14 cellular contexts compared by ENCODE assay signal in genomic region chr4:6198278-6198677, GRCh38. TPM values are rescaled to one million over a fixed set of nuclear protein-coding genes. Genes with fewer than 3 reads are reported as not detected.
DNase-seq lines count a peak whose midpoint lies in the region; ATAC-seq, FAIRE-seq and TF ChIP-seq lines count a peak whose summit lies in the region.
"Had no signal": no experiment of that assay in that cellular context is flagged by ENCODE, and none has a peak within 500 bp of the region (broad histone marks: within the 10 kb centered on the region; RNA-seq: fewer than 3 reads in every experiment).

No MANE protein-coding gene starts in this region.

- H4K5ac ChIP-seq in H1 (ENCODE audit: insufficient read length, low read depth, low read length) = no peak overlapping the region

- POLR2A ChIA-PET in H1 (lab: Charles Lee; ENCODE audit: partially characterized antibody) = interaction anchor here (0.6 to 1.2 kb wide), 5 partner anchors 10 to 107 kb away, joined by 3 to 5 read pairs (median 3); no protein-coding TSS in a partner anchor

- peak overlapping the region in 1 of 4 experiments; percentile 80; a peak in 2 of 8 replicates for H3K4me3 ChIP-seq in H1 (ENCODE audit: extremely low read depth in 1 of 4, insufficient read depth in 2 of 4, low read depth in 3 of 4, low read length in 4 of 4)
- H3K4me3 ChIP-seq: gastrocnemius medialis, PC-9 had no signal

- no peak for TF ChIP-seq CTCF in H1 (IDR thresholded peaks at IDR 0.05; ENCODE audit: control extremely low read depth in 1 of 3, insufficient read depth in 1 of 3, low read depth in 1 of 3, low read length in 3 of 3)

- no peak overlapping the region for H3K9ac ChIP-seq in H1 (replicated peaks in 1 of 4; ENCODE audit: extremely low read depth in 1 of 4, low read depth in 3 of 4, low read length in 3 of 4)

- H4K8ac ChIP-seq in H1 (ENCODE audit: extremely low read depth, insufficient read depth, low read length) = no peak overlapping the region

- no peak for TF ChIP-seq RAD21 in H1 (IDR thresholded peaks at IDR 0.05 in 1 of 2, conservative IDR thresholded peaks at IDR 0.05 in 1 of 2; ENCODE audit: low read depth in 2 of 2, low read length in 2 of 2)

- CTCF ChIA-PET in activated CD8-positive, alpha-beta memory T cell treated with anti-CD3 and anti-CD28 coated beads, Interleukin-2, amount 10 ng/mL, durations not matched to agents 7 days and 5 days (lab: Charles Lee) = interaction anchor here (1.0 to 7.0 kb wide), 8 partner anchors 12 to 133 kb away, joined by 3 to 104 read pairs (median 10); no protein-coding TSS in a partner anchor
- CTCF ChIA-PET in H1 (lab: Charles Lee; ENCODE audit: partially characterized antibody) = interaction anchor here (0.5 to 3.0 kb wide), 18 partner anchors 8 to 1971 kb away, joined by 3 to 13 read pairs (median 4); no protein-coding TSS in a partner anchor

- H3K4me3 Mint-ChIP-seq in activated CD8-positive, alpha-beta memory T cell treated with anti-CD3 and anti-CD28 coated beads, Interleukin-2, amount 10 ng/mL, durations not matched to agents 7 days and 5 days = peak overlapping the region; percentile 94

- H3K79me2 ChIP-seq in H1 (ENCODE audit: control insufficient read depth in 1 of 2, insufficient read depth in 2 of 2, low read length in 2 of 2) = no peaks in the 10 kb centered on the region

- H3K4me2 ChIP-seq in H1 (ENCODE audit: insufficient read depth in 1 of 2, low read depth in 2 of 2, low read length in 2 of 2) = peak overlapping the region; percentile 82 to 93
- H3K4me2 ChIP-seq: PC-9 had no signal

- peaks cover 0 to 14% (median 9%) of the 10 kb centered on the region in 4 experiments; a peak in 5 of 7 replicates for H3K27me3 ChIP-seq in H1 (replicated peaks in 1 of 4; ENCODE audit: control insufficient read depth in 3 of 4, extremely low read depth in 1 of 4, insufficient read depth in 3 of 4, low read length in 3 of 4)

- H4K20me1 ChIP-seq in H1 (replicated peaks in 1 of 2; ENCODE audit: control insufficient read depth in 1 of 2, insufficient read depth in 2 of 2, low read length in 2 of 2) = peaks cover 0 to 5% of the 10 kb centered on the region in 2 experiments

- no peak overlapping the region for H3K14ac ChIP-seq in H1 (ENCODE audit: insufficient read length)

- no peak for TF ChIP-seq POLR2A in H1 (IDR thresholded peaks at IDR 0.05; ENCODE audit: control extremely low read depth in 1 of 2, low read depth in 2 of 2, low read length in 2 of 2)

- peaks cover 18% of the 10 kb centered on the region; the same call in 1 of the 2 replicates for H3K23me2 ChIP-seq in H1 (ENCODE audit: low read depth, low read length)

- H3K36me3 ChIP-seq in H1 (ENCODE audit: control insufficient read depth in 2 of 4, insufficient read depth in 4 of 4, low read length in 3 of 4) = no peaks in the 10 kb centered on the region
- H3K36me3 ChIP-seq: gastrocnemius medialis, transverse colon had no signal

- no peak overlapping the region for H3K23ac ChIP-seq in H1 (ENCODE audit: insufficient read length)

- H3K9me3 Mint-ChIP-seq in activated CD8-positive, alpha-beta memory T cell treated with anti-CD3 and anti-CD28 coated beads, Interleukin-2, amount 10 ng/mL, durations not matched to agents 7 days and 5 days (ENCODE audit: low read depth) = no peaks in the 10 kb centered on the region

- 60% methylated on average over 6 of the region's 6 CpGs; no CpG with 5 or more reads in 1 of the 2 experiments for WGBS in H1 (ENCODE audit: extremely low coverage in 1 of 2, insufficient coverage in 1 of 2, insufficient read length in 1 of 2, insufficient replicate concordance in 2 of 2, low coverage in 1 of 2, low lambda C conversion rate in 2 of 2, missing lambda C conversion rate in 1 of 2), 2 experiments

- ATAC-seq in GM21723 (IDR thresholded peaks at IDR 0.05; ENCODE audit: unreplicated experiment) (peak; percentile 3), HG03280 (IDR thresholded peaks at IDR 0.05; ENCODE audit: unreplicated experiment) (no peak), SK-N-SH treated with all-trans-retinoic acid at 6 μM for 48 hours (no peak)
- ATAC-seq in activated CD8-positive, alpha-beta memory T cell treated with anti-CD3 and anti-CD28 coated beads, Interleukin-2, amount 10 ng/mL, durations not matched to agents 7 days and 5 days = peak; percentile 27
- ATAC-seq: gastrocnemius medialis had no signal

- H3K4me1 ChIP-seq in H1 (replicated peaks in 1 of 4; ENCODE audit: control insufficient read depth in 3 of 4, insufficient read depth in 4 of 4, low read length in 3 of 4) = peaks cover 10 to 45% (median 23%) of the 10 kb centered on the region in 4 experiments

- no peak overlapping the region for H2BK120ac ChIP-seq in H1 (replicated peaks; ENCODE audit: low read depth, low read length)

- no peak overlapping the region for H2BK5ac ChIP-seq in H1 (ENCODE audit: low read depth, low read length)

- H2BK15ac ChIP-seq in H1 (ENCODE audit: low read length) = 0 out of 2 replicates have a peak overlapping the region, but pooled peaks have one; percentile 49

- no peak for FAIRE-seq in H1 (lab: Jason Lieb, UNC)
- FAIRE-seq: colon, GM18507 had no signal

- peak overlapping the region; percentile 97 for H3K27ac Mint-ChIP-seq in activated CD8-positive, alpha-beta memory T cell treated with anti-CD3 and anti-CD28 coated beads, Interleukin-2, amount 10 ng/mL, durations not matched to agents 7 days and 5 days

- H2AFZ ChIP-seq in H1 (ENCODE audit: low read length) = no peak overlapping the region
- H2AFZ ChIP-seq: PC-9 had no signal

- H3K79me1 ChIP-seq in H1 (ENCODE audit: low read depth, low read length) = no peaks in the 10 kb centered on the region; the same call in 1 of the 2 replicates

- no peak overlapping the region for H2BK20ac ChIP-seq in H1 (ENCODE audit: low read length)

- peaks cover 52% of the 10 kb centered on the region for H3K4me1 Mint-ChIP-seq in activated CD8-positive, alpha-beta memory T cell treated with anti-CD3 and anti-CD28 coated beads, Interleukin-2, amount 10 ng/mL, durations not matched to agents 7 days and 5 days

- H3K27me3 Mint-ChIP-seq in activated CD8-positive, alpha-beta memory T cell treated with anti-CD3 and anti-CD28 coated beads, Interleukin-2, amount 10 ng/mL, durations not matched to agents 7 days and 5 days = peaks cover 4% of the 10 kb centered on the region

- no peak overlapping the region for H3K27ac ChIP-seq in H1 (ENCODE audit: low read depth, low read length)
- H3K27ac ChIP-seq: gastrocnemius medialis, PC-9 had no signal

- TF ChIP-seq EP300 in H1 (IDR thresholded peaks at IDR 0.05; ENCODE audit: borderline replicate concordance in 1 of 2, low read depth in 2 of 2, low read length in 2 of 2) = no peak

- H3K18ac ChIP-seq in H1 (ENCODE audit: extremely low read depth, low read length) = peak overlapping the region; percentile 26; the same call in 1 of the 2 replicates

- H3K9me3 ChIP-seq in H1 (ENCODE audit: insufficient read depth in 2 of 2, low read depth in 1 of 2, low read length in 1 of 2) = no peaks in the 10 kb centered on the region
- H3K9me3 ChIP-seq: gastrocnemius medialis, transverse colon had no signal

- no peak overlapping the region for H3K56ac ChIP-seq in H1 (replicated peaks; ENCODE audit: insufficient read length, low read depth, low read length)

- no peak overlapping the region for H2AK5ac ChIP-seq in H1 (ENCODE audit: low read depth, low read length)

- peaks cover 52% of the 10 kb centered on the region for H3K36me3 Mint-ChIP-seq in activated CD8-positive, alpha-beta memory T cell treated with anti-CD3 and anti-CD28 coated beads, Interleukin-2, amount 10 ng/mL, durations not matched to agents 7 days and 5 days

- DNase-seq in activated CD8-positive, alpha-beta memory T cell treated with anti-CD3 and anti-CD28 coated beads, Interleukin-2, amount 10 ng/mL, durations not matched to agents 7 days and 5 days = peak; percentile 85
- DNase-seq in H1 (ENCODE audit: low read depth in 1 of 2, low spot score in 2 of 2) = no peak
- peak; percentile 26 to 45 for DNase-seq in stimulated activated CD4-positive, alpha-beta T cell treated with anti-CD3 and anti-CD28 coated beads, Interleukin-4, amount 100 ng/mL, for 4 hours
- DNase-seq in NCI-H446 treated with DMSO at 0.1 percent for 48 hours (lab: John Stamatoyannopoulos, UW) = no peak
- no peak for DNase-seq in HT-29 (ENCODE audit: low spot score)
- DNase-seq: gastrocnemius medialis, NCI-H1048, PC-9, transverse colon had no signal

- no peak overlapping the region for H4K91ac ChIP-seq in H1 (replicated peaks; ENCODE audit: insufficient read length, low read length)

- H3K4ac ChIP-seq in H1 (replicated peaks; ENCODE audit: insufficient read length, low read depth, low read length) = no peak overlapping the region

- no peak overlapping the region; the same call in 1 of the 2 replicates for H2BK12ac ChIP-seq in H1 (ENCODE audit: low read depth, low read length)

TF ChIP-seq in H1, 55 proteins besides CTCF, POLR2A, EP300 and RAD21 (continues in another document):
- TF ChIP-seq HDAC6 (IDR thresholded peaks at IDR 0.05; ENCODE audit: low read depth, low read length) (no peak), TAF7 (optimal IDR thresholded peaks at IDR 0.05; ENCODE audit: borderline replicate concordance, low read depth, low read length) (no peak), RFX5 (IDR thresholded peaks at IDR 0.05; ENCODE audit: borderline replicate concordance, low read depth, low read length) (no peak), RNF2 (IDR thresholded peaks at IDR 0.05; ENCODE audit: borderline replicate concordance, low read depth, low read length, missing control alignments, poor library complexity, severe bottlenecking) (no peak)

TF ChIP-seq in SK-N-SH treated with all-trans-retinoic acid at 6 μM for 48 hours, 23 proteins besides CTCF, POLR2A, EP300 and RAD21 (continues in another document):
- TF ChIP-seq ZC3H10 (CRISPR knock-in tag; IDR thresholded peaks at IDR 0.05) (no peak), RARB (CRISPR knock-in tag; IDR thresholded peaks at IDR 0.05) (no peak), ZNF565 (CRISPR knock-in tag; conservative IDR thresholded peaks at IDR 0.05; ENCODE audit: low read depth) (no peak), OSR1 (CRISPR knock-in tag; IDR thresholded peaks at IDR 0.05) (no peak), ZNF8 (CRISPR knock-in tag; IDR thresholded peaks at IDR 0.05) (no peak), GLIS3 (CRISPR knock-in tag; IDR thresholded peaks at IDR 0.05) (no peak), SNAI2 (CRISPR knock-in tag; IDR thresholded peaks at IDR 0.05) (no peak), ZFP3 (CRISPR knock-in tag; IDR thresholded peaks at IDR 0.05) (no peak)

RNA-seq across cellular contexts. Expression of gene JAKMIP1, which starts 2.1 kb away (rescaled TPM):
- total RNA-seq in activated CD8-positive, alpha-beta memory T cell treated with anti-CD3 and anti-CD28 coated beads, Interleukin-2, amount 10 ng/mL, durations not matched to agents 7 days and 5 days = 10 to 100 TPM; 41.7 to 57.8 TPM
- total RNA-seq in H1 (2021; fragmentation: NEBNext Ultra II Directional; extraction: Animal tissue kit (Norgen Biotek cat#: 25700)) = 3.9 and 4.4 TPM in 2 replicates
- polyA plus RNA-seq in H1 (2011; rRNA removed) = 2.5 and 2.7 TPM in 2 replicates
- polyA plus RNA-seq in H1 (2011; cell fraction: cytosol; rRNA removed) = 4.6 TPM
- 6.6 TPM for polyA plus RNA-seq in H1 (2011; cell fraction: nucleus; rRNA removed)
- 3.2 to 4.2 TPM (median 3.3 TPM) in 4 replicates for polyA plus RNA-seq in H1 (2012, experiment 1 of 2)
- polyA plus RNA-seq in H1 (2012, experiment 2 of 2) = 0.80 TPM
- 1.5 TPM for polyA plus RNA-seq in H1 (2013, experiment 1 of 2)
- 1.5 TPM for polyA plus RNA-seq in H1 (2013, experiment 2 of 2)
- 1.5 and 1.9 TPM in 2 replicates for polyA minus RNA-seq in H1 (2011; rRNA and poly(A)+ RNA removed)
- 3.4 TPM for polyA minus RNA-seq in H1 (2011; cell fraction: cytosol; rRNA and poly(A)+ RNA removed)
- polyA minus RNA-seq in H1 (2011; cell fraction: nucleus; rRNA and poly(A)+ RNA removed) = 9.3 TPM
- total RNA-seq in HT-29 (2014; rRNA removed; shearing (Covaris generic)) = not detected in 2 replicates
- total RNA-seq: PC-9 had no signal

Comparison
In these comparisons a context has a peak if more than half of its experiments do, and no peak if none do; other contexts are left out.
1. ATAC-seq: peak in GM21723 (single experiment) and activated CD8-positive, alpha-beta memory T cell treated with anti-CD3 and anti-CD28 coated beads, Interleukin-2, amount 10 ng/mL, durations not matched to agents 7 days and 5 days (single experiment); none in HG03280 (single experiment) and SK-N-SH treated with all-trans-retinoic acid at 6 μM for 48 hours (single experiment).
2. DNase-seq: peak in activated CD8-positive, alpha-beta memory T cell treated with anti-CD3 and anti-CD28 coated beads, Interleukin-2, amount 10 ng/mL, durations not matched to agents 7 days and 5 days (single experiment) and stimulated activated CD4-positive, alpha-beta T cell treated with anti-CD3 and anti-CD28 coated beads, Interleukin-4, amount 100 ng/mL, for 4 hours (2 of 2); none in H1 (0 of 2), NCI-H446 treated with DMSO at 0.1 percent for 48 hours (single experiment) and HT-29 (single experiment).